27 cellular contexts compared by ENCODE assay signal in genomic region chr9:92642599-92642998, GRCh38. TPM values are rescaled to one million over a fixed set of nuclear protein-coding genes. Genes with fewer than 3 reads are reported as not detected.
A peak's percentile ranks its signal among the peaks of the same experiment; 100 is the strongest.
DNase-seq lines count a peak whose midpoint lies in the region; ATAC-seq and TF ChIP-seq lines count a peak whose summit lies in the region.
"Had no signal": no experiment of that assay in that cellular context is flagged by ENCODE, and none has a peak within 500 bp of the region (broad histone marks: within the 10 kb centered on the region; RNA-seq: fewer than 3 reads in every experiment).

No MANE protein-coding gene starts in this region.

- peaks cover 7% of the 10 kb centered on the region for H3K4me1 Mint-ChIP-seq in activated CD8-positive, alpha-beta memory T cell treated with anti-CD3 and anti-CD28 coated beads, Interleukin-2, amount 10 ng/mL, durations not matched to agents 7 days and 5 days
- H3K4me1 Mint-ChIP-seq in nephron progenitor cell: no peaks in the 10 kb centered on the region
- H3K4me1 Mint-ChIP-seq: CD14-positive monocyte had no signal

- WGBS in adrenal gland, 4 donors: 86 to 91% (median 90%) methylated on average over 7 of the region's 7 CpGs
- WGBS in ovary, 3 donors: 92 to 98% (median 94%) methylated on average over 7 of the region's 7 CpGs

- H3K27me3 ChIP-seq in adrenal gland (no peaks in the 10 kb centered on the region), ovary (no peaks in the 10 kb centered on the region)
- H3K27me3 ChIP-seq: BE2C had no signal

- H3K36me3 ChIP-seq in adrenal gland (replicated peaks in 1 of 2): peaks cover 0 to 66% of the 10 kb centered on the region in 2 donors
- no peaks in the 10 kb centered on the region for H3K36me3 ChIP-seq in ovary

- peaks cover 47% of the 10 kb centered on the region for H3K36me3 Mint-ChIP-seq in activated CD8-positive, alpha-beta memory T cell treated with anti-CD3 and anti-CD28 coated beads, Interleukin-2, amount 10 ng/mL, durations not matched to agents 7 days and 5 days
- H3K36me3 Mint-ChIP-seq in nephron progenitor cell (ENCODE audit: low read depth): peaks cover 48% of the 10 kb centered on the region

- H3K4me3 ChIP-seq in adrenal gland: no peak overlapping the region
- no peak overlapping the region for H3K4me3 ChIP-seq in ovary
- H3K4me3 ChIP-seq: GM23248, PC-9 had no signal

- ATAC-seq in activated CD8-positive, alpha-beta memory T cell treated with anti-CD3 and anti-CD28 coated beads, Interleukin-2, amount 10 ng/mL, durations not matched to agents 7 days and 5 days: no peak
- no peak for ATAC-seq in GM21529 (IDR thresholded peaks at IDR 0.05; ENCODE audit: unreplicated experiment)

- H3K27me3 Mint-ChIP-seq in activated CD8-positive, alpha-beta memory T cell treated with anti-CD3 and anti-CD28 coated beads, Interleukin-2, amount 10 ng/mL, durations not matched to agents 7 days and 5 days: no peaks in the 10 kb centered on the region
- H3K27me3 Mint-ChIP-seq in nephron progenitor cell (ENCODE audit: low read depth, poor library complexity): no peaks in the 10 kb centered on the region
- H3K27me3 Mint-ChIP-seq: CD8-positive, alpha-beta memory T cell; IgD-negative memory B cell had no signal

- H3K4me3 Mint-ChIP-seq in activated CD8-positive, alpha-beta memory T cell treated with anti-CD3 and anti-CD28 coated beads, Interleukin-2, amount 10 ng/mL, durations not matched to agents 7 days and 5 days: no peak overlapping the region
- H3K4me3 Mint-ChIP-seq in nephron progenitor cell: no peak overlapping the region
- H3K4me3 Mint-ChIP-seq: CD14-positive monocyte; CD8-positive, alpha-beta memory T cell had no signal

- intact Hi-C loops in adrenal gland (cut with DNase I) (no loop called here), ovary (cut with DNase I) (loop anchor here in 1 of 4 donors (10.0 kb wide), 1 partner anchor 128 kb away; no protein-coding TSS in a partner anchor)

- H3K4me1 ChIP-seq in adrenal gland (replicated peaks in 1 of 2) (peaks cover 0 to 4% of the 10 kb centered on the region in 2 donors), ovary (ENCODE audit: insufficient read depth) (no peaks in the 10 kb centered on the region)
- H3K4me1 ChIP-seq: BE2C had no signal

- H3K27ac Mint-ChIP-seq in activated CD8-positive, alpha-beta memory T cell treated with anti-CD3 and anti-CD28 coated beads, Interleukin-2, amount 10 ng/mL, durations not matched to agents 7 days and 5 days: no peak overlapping the region
- H3K27ac Mint-ChIP-seq in nephron progenitor cell: no peak overlapping the region
- H3K27ac Mint-ChIP-seq: IgD-negative memory B cell had no signal

- no peaks in the 10 kb centered on the region for H3K9me3 Mint-ChIP-seq in activated CD8-positive, alpha-beta memory T cell treated with anti-CD3 and anti-CD28 coated beads, Interleukin-2, amount 10 ng/mL, durations not matched to agents 7 days and 5 days (ENCODE audit: low read depth)
- H3K9me3 Mint-ChIP-seq in nephron progenitor cell: no peaks in the 10 kb centered on the region

- TF ChIP-seq POLR2A in adrenal gland (IDR thresholded peaks at IDR 0.05) (no peak), ovary (IDR thresholded peaks at IDR 0.05) (no peak)

- H3K9me3 ChIP-seq in adrenal gland (replicated peaks in 1 of 3) (peaks cover 0 to 8% (median 0%) of the 10 kb centered on the region in 3 donors), ovary (peaks cover 0 to 3% of the 10 kb centered on the region in 2 donors)
- H3K9me3 ChIP-seq: BE2C had no signal

- TF ChIP-seq CTCF in adrenal gland (IDR thresholded peaks at IDR 0.05) (no peak), ovary (IDR thresholded peaks at IDR 0.05) (no peak), nephron progenitor cell (IDR thresholded peaks at IDR 0.05) (no peak)

- no peak for TF ChIP-seq EP300 in ovary (IDR thresholded peaks at IDR 0.05)

- H3K27ac ChIP-seq in adrenal gland (peak overlapping the region in 3 of 5 donors; percentile 35 to 81 (median 61)), ovary (no peak overlapping the region)
- H3K27ac ChIP-seq: GM23248, KMS-11, PC-9 had no signal

- CTCF ChIA-PET in activated CD8-positive, alpha-beta memory T cell treated with anti-CD3 and anti-CD28 coated beads, Interleukin-2, amount 10 ng/mL, durations not matched to agents 7 days and 5 days (lab: Charles Lee): interaction anchor here (0.7 kb wide), 1 partner anchor 8 kb away, joined by 3 read pairs; no protein-coding TSS in a partner anchor

- DNase-seq in activated CD8-positive, alpha-beta memory T cell treated with anti-CD3 and anti-CD28 coated beads, Interleukin-2, amount 10 ng/mL, durations not matched to agents 7 days and 5 days: peak; percentile 30
- DNase-seq in activated CD8-positive, alpha-beta memory T cell treated with anti-CD3 and anti-CD28 coated beads, Interleukin-2, amount 50 U/mL, for 4 hours: no peak
- DNase-seq in adrenal gland (peak in 1 of 7 donors; percentile 36), ovary (peak in 3 of 5 donors; percentile 6 to 21 (median 10)), ureter (ENCODE audit: low spot score) (peak; percentile 19), nephron progenitor cell (no peak), NCI-H1105 treated with DMSO at 0.1 percent for 48 hours (lab: John Stamatoyannopoulos, UW) (no peak)
- DNase-seq: 8988T; ACHN; BE2C; CD8-positive, alpha-beta memory T cell; DMS79 treated with DMSO at 0.1 percent for 48 hours; GF-D8; GM23248; HCEC 1CT; NCI-H1048; NCI-H1417 treated with DMSO at 0.1 percent for 48 hours; NCI-H1694 treated with DMSO at 0.1 percent for 48 hours; NCI-H2081; NCI-H2227 treated with DMSO at 0.1 percent for 48 hours; NCI-H526 treated with DMSO at 0.1 percent for 48 hours; PC-9; SHP77 had no signal

RNA-seq across cellular contexts. Expression of gene IPPK, which starts 27.3 kb away (rescaled TPM):
- 10 to 100 TPM; 11.4 to 15.1 TPM for total RNA-seq in activated CD8-positive, alpha-beta memory T cell treated with anti-CD3 and anti-CD28 coated beads, Interleukin-2, amount 10 ng/mL, durations not matched to agents 7 days and 5 days
- total RNA-seq in adrenal gland (10 to 100 TPM in 1 of 8 donors, 1 to 10 TPM in 7; 2.9 to 16.6 (median 8.5) TPM), ovary (1 to 10 TPM; 5.7 to 8.5 (median 7.1) TPM), ureter (11.9 TPM)
- polyA plus RNA-seq in adrenal gland (10 to 100 TPM in 2 of 3 donors, 1 to 10 TPM in 1; 6.7 to 13.2 (median 12.5) TPM), ovary (1 to 10 TPM; 4.7 to 6.2 TPM)

Comparison
In these comparisons a context has a peak if more than half of its experiments do, and no peak if none do; other contexts are left out.
1. DNase-seq: peak in activated CD8-positive, alpha-beta memory T cell treated with anti-CD3 and anti-CD28 coated beads, Interleukin-2, amount 10 ng/mL, durations not matched to agents 7 days and 5 days (single experiment), ovary (3 of 5) and ureter (single experiment); none in activated CD8-positive, alpha-beta memory T cell treated with anti-CD3 and anti-CD28 coated beads, Interleukin-2, amount 50 U/mL, for 4 hours (single experiment), nephron progenitor cell (single experiment) and NCI-H1105 treated with DMSO at 0.1 percent for 48 hours (single experiment).
2. H3K27ac ChIP-seq: peak in adrenal gland (3 of 5); none in ovary (0 of 2).